9 cellular contexts compared by ENCODE assay signal in the genomic region with DNA sequence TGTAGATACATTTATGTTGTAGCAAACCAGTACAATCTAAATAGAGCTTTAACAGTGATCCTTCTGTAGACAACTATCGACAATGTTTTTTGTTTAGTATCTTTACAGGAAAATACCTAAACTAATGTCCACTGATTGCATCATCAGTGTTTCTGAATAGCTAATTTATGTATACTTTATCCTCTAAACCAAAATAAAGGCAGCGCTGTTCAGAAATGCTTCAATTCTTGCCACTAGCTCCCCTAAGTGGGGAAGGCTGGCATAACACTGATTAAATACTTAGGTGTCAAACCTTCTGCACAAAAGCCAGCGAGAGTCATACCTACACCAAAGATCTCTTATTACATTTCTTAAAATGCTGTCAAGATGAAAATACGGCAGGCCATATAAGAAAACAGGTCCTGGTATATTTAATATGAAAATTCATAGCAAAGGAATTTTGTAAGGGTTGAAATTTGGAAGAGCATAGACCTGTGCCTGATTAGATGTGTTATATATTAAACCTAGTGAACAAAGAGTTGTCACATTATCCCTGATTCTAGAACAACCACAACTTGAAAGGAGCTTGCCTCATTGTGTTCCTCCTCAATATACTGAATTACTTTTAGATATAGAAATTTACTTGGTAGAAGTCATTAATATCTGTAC.
DNase-seq lines count a peak whose midpoint lies in the region; ATAC-seq, FAIRE-seq and TF ChIP-seq lines count a peak whose summit lies in the region.
"Had no signal": no experiment of that assay in that cellular context is flagged by ENCODE, and none has a peak within 500 bp of the region (broad histone marks: within the 10 kb centered on the region; RNA-seq: fewer than 3 reads in every experiment).

No MANE protein-coding gene starts in this region.

- H3K4me3 ChIP-seq in WI38 (ENCODE audit: low read depth, low read length) = no peak overlapping the region
- no peak overlapping the region for H3K4me3 ChIP-seq in MG63
- H3K4me3 ChIP-seq: thoracic aorta had no signal

- peak; percentile 36 for FAIRE-seq in HTR-8/SVneo (lab: Jason Lieb, UNC)

- H3K9me3 ChIP-seq in MG63 = no peaks in the 10 kb centered on the region
- H3K9me3 ChIP-seq: thoracic aorta had no signal

- peak; percentile 72 for ATAC-seq in GM18907 (IDR thresholded peaks at IDR 0.05; ENCODE audit: unreplicated experiment)
- ATAC-seq in activated CD8-positive, alpha-beta memory T cell treated with anti-CD3 and anti-CD28 coated beads, Interleukin-2, amount 10 ng/mL, durations not matched to agents 7 days and 5 days = no peak

- TF ChIP-seq CTCF in WI38 (IDR thresholded peaks at IDR 0.05; ENCODE audit: low read depth, low read length) (peak; percentile 35), nephron (IDR thresholded peaks at IDR 0.05; ENCODE audit: unreplicated experiment in 3 of 3) (peak; percentile 51 to 64 (median 64))

- intact Hi-C loops in posterior vena cava (cut with DNase I) = no loop called here

- DNase-seq in Ammon's horn (ENCODE audit: low spot score) (peak; percentile 24), HTR-8/SVneo (ENCODE audit: insufficient read length, low spot score) (peak; percentile 5), MG63 (no peak), posterior vena cava (ENCODE audit: low spot score) (no peak)
- DNase-seq in activated CD8-positive, alpha-beta memory T cell treated with anti-CD3 and anti-CD28 coated beads, Interleukin-2, amount 10 ng/mL, durations not matched to agents 7 days and 5 days = no peak

- no peak overlapping the region for H3K27ac Mint-ChIP-seq in nephron
- no peak overlapping the region for H3K27ac Mint-ChIP-seq in activated CD8-positive, alpha-beta memory T cell treated with anti-CD3 and anti-CD28 coated beads, Interleukin-2, amount 10 ng/mL, durations not matched to agents 7 days and 5 days

- H3K4me3 Mint-ChIP-seq in nephron = no peak overlapping the region
- H3K4me3 Mint-ChIP-seq in activated CD8-positive, alpha-beta memory T cell treated with anti-CD3 and anti-CD28 coated beads, Interleukin-2, amount 10 ng/mL, durations not matched to agents 7 days and 5 days = no peak overlapping the region

- H3K36me3 ChIP-seq in MG63 = no peaks in the 10 kb centered on the region
- H3K36me3 ChIP-seq: thoracic aorta had no signal

- no peaks in the 10 kb centered on the region for H3K4me1 Mint-ChIP-seq in nephron
- H3K4me1 Mint-ChIP-seq in activated CD8-positive, alpha-beta memory T cell treated with anti-CD3 and anti-CD28 coated beads, Interleukin-2, amount 10 ng/mL, durations not matched to agents 7 days and 5 days = no peaks in the 10 kb centered on the region

- CTCF ChIA-PET in activated CD8-positive, alpha-beta memory T cell treated with anti-CD3 and anti-CD28 coated beads, Interleukin-2, amount 10 ng/mL, durations not matched to agents 7 days and 5 days (lab: Charles Lee) = no interaction called here

- no peaks in the 10 kb centered on the region for H3K27me3 ChIP-seq in MG63

- H3K27me3 Mint-ChIP-seq in nephron (ENCODE audit: low read depth) = no peaks in the 10 kb centered on the region
- H3K27me3 Mint-ChIP-seq in activated CD8-positive, alpha-beta memory T cell treated with anti-CD3 and anti-CD28 coated beads, Interleukin-2, amount 10 ng/mL, durations not matched to agents 7 days and 5 days = no peaks in the 10 kb centered on the region

- H3K36me3 Mint-ChIP-seq in nephron (ENCODE audit: low read depth) = no peaks in the 10 kb centered on the region
- no peaks in the 10 kb centered on the region for H3K36me3 Mint-ChIP-seq in activated CD8-positive, alpha-beta memory T cell treated with anti-CD3 and anti-CD28 coated beads, Interleukin-2, amount 10 ng/mL, durations not matched to agents 7 days and 5 days

- H3K9me3 Mint-ChIP-seq in nephron = no peaks in the 10 kb centered on the region
- no peaks in the 10 kb centered on the region for H3K9me3 Mint-ChIP-seq in activated CD8-positive, alpha-beta memory T cell treated with anti-CD3 and anti-CD28 coated beads, Interleukin-2, amount 10 ng/mL, durations not matched to agents 7 days and 5 days (ENCODE audit: low read depth)

Comparison
In these comparisons a context has a peak if more than half of its experiments do, and no peak if none do; other contexts are left out.
1. DNase-seq: peak in Ammon's horn (single experiment) and HTR-8/SVneo (single experiment); none in MG63 (single experiment), posterior vena cava (single experiment) and activated CD8-positive, alpha-beta memory T cell treated with anti-CD3 and anti-CD28 coated beads, Interleukin-2, amount 10 ng/mL, durations not matched to agents 7 days and 5 days (single experiment).